Comparison of ENCODE assay signal across 8 cellular contexts in the genomic region with DNA sequence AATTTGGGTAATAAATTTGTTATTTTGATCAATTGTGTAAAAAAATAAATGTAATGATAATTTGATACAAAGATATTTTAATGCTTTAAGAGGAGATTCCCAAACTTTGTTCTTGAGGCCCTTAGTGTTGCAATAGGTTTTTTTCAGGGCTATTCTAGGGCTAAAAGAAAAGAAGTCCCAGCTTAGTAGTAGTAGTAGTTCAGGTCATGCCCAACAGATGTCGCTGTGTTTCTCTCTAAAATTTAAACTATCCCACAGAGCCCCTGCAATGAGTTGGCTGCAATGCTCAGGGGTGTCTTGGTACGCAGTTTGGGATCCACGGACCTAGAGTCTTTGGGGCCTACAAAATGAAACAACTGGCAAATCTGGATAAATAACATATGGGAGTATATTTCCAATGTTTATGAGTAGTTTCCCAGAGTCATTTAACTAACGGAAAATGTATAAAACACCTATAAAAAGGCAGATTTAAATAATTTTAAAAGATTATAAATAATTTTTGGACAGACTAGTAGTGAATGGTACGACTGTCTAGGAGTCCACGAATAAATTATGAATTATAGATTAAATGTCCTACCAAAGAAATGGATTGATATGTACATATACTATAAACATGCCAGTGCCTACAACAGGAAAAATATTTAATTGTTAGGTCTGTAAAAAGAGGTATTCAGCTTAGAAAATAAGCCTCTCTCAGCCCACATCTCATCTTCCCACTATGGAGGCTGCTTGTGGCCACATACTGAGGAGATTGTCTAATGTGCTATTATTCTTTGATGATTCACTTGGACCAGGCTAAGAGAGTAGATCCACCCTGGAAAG.
A peak's percentile ranks its signal among the peaks of the same experiment; 100 is the strongest.
DNase-seq lines count a peak whose midpoint lies in the region; ATAC-seq and TF ChIP-seq lines count a peak whose summit lies in the region.

No MANE protein-coding gene starts in this region.

- DNase-seq in A172 (ENCODE audit: low spot score) (peak; percentile 67), EL (peak; percentile 65), NT2/D1 (ENCODE audit: low read depth, low spot score) (peak; percentile 79), MCF 10A (ENCODE audit: unreplicated experiment) (peak; percentile 59), kidney tubule cell (ENCODE audit: low spot score) (peak; percentile 48), stomach (no peak), DMS79 treated with DMSO at 0.1 percent for 48 hours (lab: John Stamatoyannopoulos, UW) (no peak)

- H3K27ac ChIP-seq in stomach: no peak overlapping the region

- CTCF ChIA-PET in MCF 10A (lab: Yijun Ruan, JAX): interaction anchor here (0.6 to 4.9 kb wide), 25 partner anchors 9 to 762 kb away, joined by 3 to 25 read pairs (median 4); no protein-coding TSS in a partner anchor

- TF ChIP-seq POLR2A in stomach (IDR thresholded peaks at IDR 0.05): no peak

- H3K9me3 Mint-ChIP-seq in MCF 10A (ENCODE audit: unreplicated experiment): peaks cover 7% of the 10 kb centered on the region

- no peak overlapping the region for H3K4me3 ChIP-seq in NT2/D1 (ENCODE audit: insufficient read length, low read depth)
- no peak overlapping the region for H3K4me3 ChIP-seq in stomach

- H3K36me3 ChIP-seq in NT2/D1 (ENCODE audit: insufficient read depth, insufficient read length, low read length) (no peaks in the 10 kb centered on the region), stomach (no peaks in the 10 kb centered on the region)

- TF ChIP-seq CTCF in MCF 10A (IDR thresholded peaks at IDR 0.05; ENCODE audit: unreplicated experiment) (peak; percentile 79), stomach (IDR thresholded peaks at IDR 0.05) (peak in 4 of 7 experiments; percentile 40 to 63 (median 51))

- H3K4me1 Mint-ChIP-seq in MCF 10A (ENCODE audit: insufficient read depth, unreplicated experiment): no peaks in the 10 kb centered on the region

- H3K27me3 ChIP-seq in NT2/D1 (ENCODE audit: insufficient read depth, insufficient read length) (no peaks in the 10 kb centered on the region), stomach (no peaks in the 10 kb centered on the region)

- no TSS peak for BruUV-seq in MCF 10A (replicated peaks; lab: Mats Ljungman, UMichigan)

- ATAC-seq in HG03342 (IDR thresholded peaks at IDR 0.05; ENCODE audit: unreplicated experiment): peak; percentile 72

- 37 to 48% (median 46%) methylated on average over 6 of the region's 6 CpGs for WGBS in stomach, 5 donors

- no peak for TF ChIP-seq EP300 in stomach (IDR thresholded peaks at IDR 0.05)

- intact Hi-C loops in MCF 10A (cut with micrococcal nuclease): no loop called here
- intact Hi-C loops in stomach (cut with DNase I; ENCODE audit: low total_unique reads): no loop called here

- H3K9me3 ChIP-seq in NT2/D1 (ENCODE audit: insufficient read depth, low read length) (0 out of 2 replicates have a peak, but pooled peaks cover 5% of the 10 kb centered on the region), stomach (no peaks in the 10 kb centered on the region)

- no peak overlapping the region for H3K9ac ChIP-seq in NT2/D1 (ENCODE audit: insufficient read length, low read depth)

- POLR2A ChIA-PET in MCF 10A (lab: Yijun Ruan, JAX): interaction anchor here (0.6 kb wide), 1 partner anchor 349 kb away, joined by 3 read pairs; no protein-coding TSS in a partner anchor

- H3K27me3 Mint-ChIP-seq in MCF 10A (ENCODE audit: insufficient read depth, unreplicated experiment): no peaks in the 10 kb centered on the region

- H3K4me1 ChIP-seq in NT2/D1 (ENCODE audit: insufficient read depth, insufficient read length): no peaks in the 10 kb centered on the region
- no peaks in the 10 kb centered on the region for H3K4me1 ChIP-seq in stomach

- H3K36me3 Mint-ChIP-seq in MCF 10A (ENCODE audit: insufficient read depth, unreplicated experiment): no peaks in the 10 kb centered on the region

- peak overlapping the region; percentile 0 for H3K27ac Mint-ChIP-seq in MCF 10A (ENCODE audit: low read depth, unreplicated experiment)

- no peak overlapping the region for H3K4me3 Mint-ChIP-seq in MCF 10A (ENCODE audit: unreplicated experiment)

Comparison
In these comparisons a context has a peak if more than half of its experiments do, and no peak if none do; other contexts are left out.
1. DNase-seq: peak in A172 (single experiment), EL (single experiment), NT2/D1 (single experiment), MCF 10A (single experiment) and kidney tubule cell (single experiment); none in stomach (single experiment) and DMS79 treated with DMSO at 0.1 percent for 48 hours (single experiment).